Comparison of ENCODE assay signal across 1 cellular context in genomic region chr1:67300561-67300960, GRCh38.
TF ChIP-seq lines count a peak whose summit lies in the region.

No MANE protein-coding gene starts in this region.

TF ChIP-seq in GM23338, 12 proteins besides CTCF, POLR2A, EP300 and RAD21 (continued from another document):
- TF ChIP-seq ZNF462 (CRISPR knock-in tag; IDR thresholded peaks at IDR 0.05), result no peak
